Comparison of ENCODE assay signal across 8 cellular contexts in the genomic region with DNA sequence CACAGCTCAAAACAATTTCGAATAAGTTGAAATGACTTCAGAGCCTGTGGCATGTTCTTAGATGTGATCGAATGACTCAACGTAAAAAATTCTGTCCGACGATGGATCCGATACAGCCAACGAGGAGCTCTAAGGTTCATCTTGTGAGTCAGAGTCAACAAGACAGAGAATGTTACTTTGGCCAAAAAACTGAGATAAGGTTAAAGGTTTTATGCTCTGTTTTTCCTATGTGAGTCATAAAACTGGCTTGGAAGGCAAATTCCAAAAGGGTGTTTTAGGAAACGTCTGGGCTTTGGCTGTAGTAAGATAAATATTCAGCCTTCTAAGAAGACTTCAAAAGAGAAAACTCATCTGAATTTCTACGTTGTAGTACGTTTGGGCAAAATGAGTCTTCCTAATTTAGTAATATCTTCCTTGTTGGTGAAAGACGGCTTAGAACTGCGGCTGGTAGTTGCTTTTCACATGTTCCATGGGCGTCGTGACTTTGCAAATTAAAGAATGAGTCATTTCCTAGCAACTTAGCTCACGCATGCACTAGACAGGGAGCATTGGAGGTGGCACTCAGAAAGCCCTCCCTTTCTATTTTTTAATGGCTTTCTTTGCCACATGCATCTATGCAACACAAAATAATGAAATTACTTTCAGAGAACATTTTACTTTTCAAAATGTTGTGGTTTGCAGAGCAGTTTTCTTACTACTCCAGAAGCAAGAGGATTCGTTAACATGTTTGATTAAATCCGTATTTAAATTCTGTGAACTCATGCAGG. TPM values are rescaled to one million over a fixed set of nuclear protein-coding genes. Genes with fewer than 3 reads are reported as not detected.
DNase-seq lines count a peak whose midpoint lies in the region; ATAC-seq and TF ChIP-seq lines count a peak whose summit lies in the region.

No MANE protein-coding gene starts in this region.

- intact Hi-C loops in PC-3 (cut with micrococcal nuclease) = loop anchor here (1.0 to 2.0 kb wide), 2 partner anchors 15 to 25 kb away; no protein-coding TSS in a partner anchor

- H3K27ac Mint-ChIP-seq in activated naive CD8-positive, alpha-beta T cell treated with anti-CD3 and anti-CD28 coated beads for 36 hours = peak overlapping the region; percentile 91

- peak; percentile 94 for DNase-seq in H4 (ENCODE audit: low spot score)
- peak; percentile 91 for DNase-seq in PC-3
- DNase-seq in activated naive CD8-positive, alpha-beta T cell treated with anti-CD3 and anti-CD28 coated beads for 36 hours = peak; percentile 57
- peak; percentile 76 for DNase-seq in right atrium auricular region (ENCODE audit: low spot score)
- DNase-seq in smooth muscle cell of the brain vasculature (ENCODE audit: low read depth, low spot score) = peak; percentile 90

- POLR2A ChIA-PET in PC-3 (lab: Charles Lee; ENCODE audit: unreplicated experiment) = interaction anchor here (0.6 to 0.7 kb wide), 3 partner anchors 12 to 1670 kb away, joined by 3 to 5 read pairs (median 3); no protein-coding TSS in a partner anchor

- H3K79me2 ChIP-seq in PC-3 (ENCODE audit: low read length) = peaks cover 57% of the 10 kb centered on the region

- H3F3A ChIP-seq in PC-3 (ENCODE audit: low read length, unreplicated experiment) = peaks cover 4% of the 10 kb centered on the region

- H3K27me3 Mint-ChIP-seq in activated naive CD8-positive, alpha-beta T cell treated with anti-CD3 and anti-CD28 coated beads for 36 hours = no peaks in the 10 kb centered on the region

- ATAC-seq in PC-3 = peak; percentile 75
- ATAC-seq in HG03520 (IDR thresholded peaks at IDR 0.05; ENCODE audit: unreplicated experiment) = no peak
- ATAC-seq in HG02678 (IDR thresholded peaks at IDR 0.05; ENCODE audit: unreplicated experiment) = no peak

- peaks cover 58% of the 10 kb centered on the region for H3K4me1 Mint-ChIP-seq in activated naive CD8-positive, alpha-beta T cell treated with anti-CD3 and anti-CD28 coated beads for 36 hours

- peaks cover 4% of the 10 kb centered on the region for H3K9me3 Mint-ChIP-seq in activated naive CD8-positive, alpha-beta T cell treated with anti-CD3 and anti-CD28 coated beads for 36 hours

- H3K4me2 ChIP-seq in BLaER1 (peak overlapping the region; percentile 29), PC-3 (ENCODE audit: low read length) (peak overlapping the region; percentile 88)

- peaks cover 71% of the 10 kb centered on the region for H3K36me3 Mint-ChIP-seq in activated naive CD8-positive, alpha-beta T cell treated with anti-CD3 and anti-CD28 coated beads for 36 hours

- no peak overlapping the region for H3K4me3 ChIP-seq in BLaER1
- H3K4me3 ChIP-seq in PC-3 (ENCODE audit: low read length) = peak overlapping the region; percentile 50
- H3K4me3 ChIP-seq in right atrium auricular region = peak overlapping the region in 1 of 2 donors; percentile 6

- H3K9ac ChIP-seq in BLaER1 = 0 out of 2 replicates have a peak overlapping the region, but pooled peaks have one; percentile 0
- H3K9ac ChIP-seq in PC-3 (ENCODE audit: low read length) = peak overlapping the region; percentile 83

- peak overlapping the region; percentile 33 for H2AFZ ChIP-seq in PC-3 (ENCODE audit: low read length)

- TF ChIP-seq CTCF in PC-3 (conservative IDR thresholded peaks at IDR 0.05; ENCODE audit: low read depth, low read length) (no peak), right atrium auricular region (IDR thresholded peaks at IDR 0.05) (no peak)

- H3K4me1 ChIP-seq in BLaER1 = peaks cover 58% of the 10 kb centered on the region
- H3K4me1 ChIP-seq in PC-3 (ENCODE audit: insufficient read depth, low read length) = peaks cover 46% of the 10 kb centered on the region
- peaks cover 0 to 46% of the 10 kb centered on the region in 2 donors for H3K4me1 ChIP-seq in right atrium auricular region

- peak overlapping the region; percentile 51; the same call in 1 of the 2 replicates for H3K27ac ChIP-seq in BLaER1
- peak overlapping the region; percentile 98 for H3K27ac ChIP-seq in PC-3 (ENCODE audit: low read length)
- H3K27ac ChIP-seq in right atrium auricular region = peak overlapping the region; percentile 63 to 73

- CTCF ChIA-PET in PC-3 (lab: Charles Lee) = no interaction called here

- no peaks in the 10 kb centered on the region for H3K27me3 ChIP-seq in BLaER1
- H3K27me3 ChIP-seq in PC-3 (ENCODE audit: low read length) = no peaks in the 10 kb centered on the region
- H3K27me3 ChIP-seq in right atrium auricular region = no peaks in the 10 kb centered on the region

- H4K20me1 ChIP-seq in BLaER1 (peaks cover 100% of the 10 kb centered on the region), PC-3 (ENCODE audit: low read length) (no peaks in the 10 kb centered on the region)

- BruUV-seq in PC-3 (replicated peaks; lab: Mats Ljungman, UMichigan) = no TSS peak

- no peak overlapping the region for H3K4me3 Mint-ChIP-seq in activated naive CD8-positive, alpha-beta T cell treated with anti-CD3 and anti-CD28 coated beads for 36 hours

- H3K9me2 ChIP-seq in PC-3 (replicated peaks; ENCODE audit: low read length) = no peaks in the 10 kb centered on the region

- H3K9me3 ChIP-seq in BLaER1 (no peaks in the 10 kb centered on the region), PC-3 (ENCODE audit: low read length) (no peaks in the 10 kb centered on the region), right atrium auricular region (no peaks in the 10 kb centered on the region)

- peaks cover 96% of the 10 kb centered on the region for H3K36me3 ChIP-seq in BLaER1
- no peaks in the 10 kb centered on the region for H3K36me3 ChIP-seq in PC-3 (ENCODE audit: low read depth, low read length)
- no peaks in the 10 kb centered on the region for H3K36me3 ChIP-seq in right atrium auricular region

RNA-seq across cellular contexts. Expression of a gene that starts 28.2 kb away (rescaled TPM):
- 98.8 and 119 TPM in 2 replicates for total RNA-seq in H4 (2014; rRNA removed; shearing (Covaris generic))
- total RNA-seq in PC-3 (2014; rRNA removed) = 140 and 172 TPM in 2 replicates
- 100 to 1,000 TPM; 231 to 242 TPM for total RNA-seq in activated naive CD8-positive, alpha-beta T cell treated with anti-CD3 and anti-CD28 coated beads for 36 hours
- 100 to 1,000 TPM in 1 of 2 donors, 10 to 100 TPM in 1; 55.2 to 119 TPM for total RNA-seq in right atrium auricular region
